11 cellular contexts compared by ENCODE assay signal in the genomic region with DNA sequence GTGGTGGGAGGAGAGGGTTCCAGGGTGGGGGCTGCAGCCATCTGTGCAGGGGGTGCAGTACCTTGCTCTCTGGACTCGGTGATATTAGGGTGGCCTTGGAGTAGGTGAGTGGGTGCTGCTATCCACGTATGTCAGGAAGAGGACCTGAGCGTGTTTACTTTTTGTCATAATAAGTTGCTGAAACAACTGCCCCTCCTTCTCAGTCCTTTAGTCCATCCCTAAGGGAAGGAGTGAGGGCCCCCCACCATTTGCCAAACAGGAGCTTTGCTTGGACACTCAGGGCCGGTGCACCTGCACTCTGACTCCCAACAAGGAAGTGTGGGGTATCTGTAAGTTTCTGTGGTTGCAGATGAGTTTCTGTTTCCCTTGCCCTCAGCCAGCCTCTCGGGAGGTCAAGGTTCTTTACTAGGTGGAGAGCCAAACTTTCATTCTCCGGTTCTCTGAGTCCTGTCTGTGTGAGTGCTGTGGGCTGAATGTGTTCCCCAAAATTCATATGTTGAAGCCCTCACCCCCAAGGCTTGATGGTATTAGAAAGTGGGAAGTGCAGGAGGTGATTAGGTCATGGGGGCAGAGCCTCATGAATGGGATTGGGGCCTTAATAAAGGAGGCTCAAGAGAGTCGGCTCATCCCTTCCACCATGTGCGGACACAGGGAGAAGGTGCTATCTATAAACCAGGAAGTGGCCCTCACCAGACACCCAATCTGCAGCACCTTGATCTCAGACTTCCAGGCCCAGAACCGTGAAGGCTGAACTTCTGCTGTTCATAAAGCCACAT. TPM values are rescaled to one million over a fixed set of nuclear protein-coding genes. Genes with fewer than 3 reads are reported as not detected.
DNase-seq lines count a peak whose midpoint lies in the region; ATAC-seq and TF ChIP-seq lines count a peak whose summit lies in the region.
"Had no signal": no experiment of that assay in that cellular context is flagged by ENCODE, and none has a peak within 500 bp of the region (broad histone marks: within the 10 kb centered on the region; RNA-seq: fewer than 3 reads in every experiment).

No MANE protein-coding gene starts in this region.

- peaks cover 22% of the 10 kb centered on the region for H3K4me1 Mint-ChIP-seq in activated T-helper 1 cell treated with anti-CD3 and anti-CD28 coated beads, Interleukin-12 subunit alpha, Interleukin-12 subunit beta, Interleukin-2, Interleukin-4 antibody, amounts not matched to agents 30 ng/mL and 10 ng/mL and 1 ng/mL, durations not matched to agents 14 hours and 24 hours and 36 hours (ENCODE audit: low read depth)
- peaks cover 8% of the 10 kb centered on the region for H3K4me1 Mint-ChIP-seq in neural progenitor cell

- peaks cover 24% of the 10 kb centered on the region for H3K4me1 ChIP-seq in effector memory CD4-positive, alpha-beta T cell (ENCODE audit: control insufficient read depth, insufficient read depth, low read length, poor library complexity, severe bottlenecking)
- H3K4me1 ChIP-seq in neural progenitor cell (peaks cover 15% of the 10 kb centered on the region), esophagus squamous epithelium (no peaks in the 10 kb centered on the region)

- TF ChIP-seq CTCF in neural progenitor cell (IDR thresholded peaks at IDR 0.05) (no peak), esophagus squamous epithelium (IDR thresholded peaks at IDR 0.05) (no peak)

- no peak for DNase-seq in activated T-helper 1 cell treated with anti-CD3 and anti-CD28 coated beads, Interleukin-12 subunit alpha, Interleukin-12 subunit beta, Interleukin-2, Interleukin-4 antibody, amounts not matched to agents 30 ng/mL and 10 ng/mL and 1 ng/mL, durations not matched to agents 14 hours and 24 hours and 36 hours (ENCODE audit: low spot score)
- DNase-seq in effector memory CD4-positive, alpha-beta T cell = no peak
- DNase-seq in neural progenitor cell (ENCODE audit: low spot score) = no peak
- DNase-seq in esophagus squamous epithelium (lab: John Stamatoyannopoulos, UW) = no peak
- no peak for DNase-seq in stimulated activated CD4-positive, alpha-beta T cell treated with anti-CD3 and anti-CD28 coated beads, Interleukin-4, amount 100 ng/mL, for 4 hours
- DNase-seq: activated T-cell treated with anti-CD3 and anti-CD28 coated beads for 4 hours had no signal

- H3K9me3 ChIP-seq in effector memory CD4-positive, alpha-beta T cell (ENCODE audit: control insufficient read depth, low read length) = no peaks in the 10 kb centered on the region
- H3K9me3 ChIP-seq in neural progenitor cell (ENCODE audit: low read depth) = no peaks in the 10 kb centered on the region
- H3K9me3 ChIP-seq in esophagus squamous epithelium = no peaks in the 10 kb centered on the region
- H3K9me3 ChIP-seq: thoracic aorta had no signal

- H3K36me3 ChIP-seq in effector memory CD4-positive, alpha-beta T cell (ENCODE audit: control insufficient read depth, insufficient read depth, low read length) = no peaks in the 10 kb centered on the region
- H3K36me3 ChIP-seq in neural progenitor cell (no peaks in the 10 kb centered on the region), esophagus squamous epithelium (no peaks in the 10 kb centered on the region)
- H3K36me3 ChIP-seq: thoracic aorta had no signal

- H3K27me3 Mint-ChIP-seq in activated T-helper 1 cell treated with anti-CD3 and anti-CD28 coated beads, Interleukin-12 subunit alpha, Interleukin-12 subunit beta, Interleukin-2, Interleukin-4 antibody, amounts not matched to agents 30 ng/mL and 10 ng/mL and 1 ng/mL, durations not matched to agents 14 hours and 24 hours and 36 hours (ENCODE audit: insufficient read depth) = peaks cover 4% of the 10 kb centered on the region
- peaks cover 16% of the 10 kb centered on the region for H3K27me3 Mint-ChIP-seq in neural progenitor cell (ENCODE audit: insufficient read depth, low read depth)

- H3F3A ChIP-seq in neural progenitor cell (ENCODE audit: low read depth) = no peaks in the 10 kb centered on the region

- H3K9me3 Mint-ChIP-seq in activated T-helper 1 cell treated with anti-CD3 and anti-CD28 coated beads, Interleukin-12 subunit alpha, Interleukin-12 subunit beta, Interleukin-2, Interleukin-4 antibody, amounts not matched to agents 30 ng/mL and 10 ng/mL and 1 ng/mL, durations not matched to agents 14 hours and 24 hours and 36 hours = no peaks in the 10 kb centered on the region
- H3K9me3 Mint-ChIP-seq in neural progenitor cell = peaks cover 5% of the 10 kb centered on the region

- no peak overlapping the region for H3K27ac ChIP-seq in effector memory CD4-positive, alpha-beta T cell (ENCODE audit: insufficient read depth, low read length, poor library complexity, severe bottlenecking)
- H3K27ac ChIP-seq in neural progenitor cell (no peak overlapping the region), esophagus squamous epithelium (no peak overlapping the region)
- H3K27ac ChIP-seq: thoracic aorta had no signal

- intact Hi-C loops in activated T-helper 1 cell treated with anti-CD3 and anti-CD28 coated beads, Interleukin-12 subunit alpha, Interleukin-12 subunit beta, Interleukin-2, Interleukin-4 antibody, amounts not matched to agents 30 ng/mL and 10 ng/mL and 1 ng/mL, durations not matched to agents 14 hours and 24 hours and 36 hours (cut with micrococcal nuclease) = no loop called here
- intact Hi-C loops in esophagus squamous epithelium (cut with DNase I) = no loop called here

- H3K79me2 ChIP-seq in neural progenitor cell (ENCODE audit: low read depth) = no peaks in the 10 kb centered on the region

- no peak overlapping the region for H3K4me3 ChIP-seq in effector memory CD4-positive, alpha-beta T cell (ENCODE audit: insufficient read depth, low read depth, low read length, poor library complexity, severe bottlenecking)
- H3K4me3 ChIP-seq in neural progenitor cell (no peak overlapping the region), esophagus squamous epithelium (no peak overlapping the region)
- H3K4me3 ChIP-seq: thoracic aorta had no signal

- no peaks in the 10 kb centered on the region for H3K27me3 ChIP-seq in effector memory CD4-positive, alpha-beta T cell (replicated peaks; ENCODE audit: control insufficient read depth, insufficient read depth, low read length, poor library complexity, severe bottlenecking)
- H3K27me3 ChIP-seq in neural progenitor cell = no peaks in the 10 kb centered on the region
- H3K27me3 ChIP-seq in esophagus squamous epithelium = peaks cover 0 to 3% (median 0%) of the 10 kb centered on the region in 4 donors

- no peak overlapping the region for H3K4me2 ChIP-seq in neural progenitor cell

- H3K4me3 Mint-ChIP-seq in activated T-helper 1 cell treated with anti-CD3 and anti-CD28 coated beads, Interleukin-12 subunit alpha, Interleukin-12 subunit beta, Interleukin-2, Interleukin-4 antibody, amounts not matched to agents 30 ng/mL and 10 ng/mL and 1 ng/mL, durations not matched to agents 14 hours and 24 hours and 36 hours = no peak overlapping the region
- H3K4me3 Mint-ChIP-seq in neural progenitor cell = no peak overlapping the region

- no peak overlapping the region for H3K9ac ChIP-seq in neural progenitor cell

- H4K20me1 ChIP-seq in neural progenitor cell (ENCODE audit: low read depth) = no peaks in the 10 kb centered on the region

- peak overlapping the region; percentile 7 for H3K27ac Mint-ChIP-seq in activated T-helper 1 cell treated with anti-CD3 and anti-CD28 coated beads, Interleukin-12 subunit alpha, Interleukin-12 subunit beta, Interleukin-2, Interleukin-4 antibody, amounts not matched to agents 30 ng/mL and 10 ng/mL and 1 ng/mL, durations not matched to agents 14 hours and 24 hours and 36 hours
- no peak overlapping the region for H3K27ac Mint-ChIP-seq in neural progenitor cell

- ATAC-seq in GM18502 (IDR thresholded peaks at IDR 0.05; ENCODE audit: poor library complexity, unreplicated experiment) (peak; percentile 96), GM21360 (IDR thresholded peaks at IDR 0.05; ENCODE audit: unreplicated experiment) (peak; percentile 87), HG03108 (IDR thresholded peaks at IDR 0.05; ENCODE audit: unreplicated experiment) (peak; percentile 96)

- TF ChIP-seq POLR2A in esophagus squamous epithelium (IDR thresholded peaks at IDR 0.05) = no peak

- 73 to 89% methylated on average over 7 of the region's 9 CpGs for WGBS in esophagus squamous epithelium, 2 donors

- no peaks in the 10 kb centered on the region for H3K36me3 Mint-ChIP-seq in activated T-helper 1 cell treated with anti-CD3 and anti-CD28 coated beads, Interleukin-12 subunit alpha, Interleukin-12 subunit beta, Interleukin-2, Interleukin-4 antibody, amounts not matched to agents 30 ng/mL and 10 ng/mL and 1 ng/mL, durations not matched to agents 14 hours and 24 hours and 36 hours (ENCODE audit: low read depth)
- no peaks in the 10 kb centered on the region for H3K36me3 Mint-ChIP-seq in neural progenitor cell

- no peak overlapping the region for H2AFZ ChIP-seq in neural progenitor cell (replicated peaks)

RNA-seq across cellular contexts. Expression of gene CCR6, which starts 19.7 kb away (rescaled TPM):
- total RNA-seq in activated T-helper 1 cell treated with anti-CD3 and anti-CD28 coated beads, Interleukin-12 subunit alpha, Interleukin-12 subunit beta, Interleukin-2, Interleukin-4 antibody, amounts not matched to agents 30 ng/mL and 10 ng/mL and 1 ng/mL, durations not matched to agents 14 hours and 24 hours and 36 hours = not detected in 2 replicates
- total RNA-seq in neural progenitor cell (ENCODE audit: low replicate concordance) (not detected in 2 replicates), esophagus squamous epithelium (1 to 10 TPM in 1 of 4 donors, under 1 TPM in 2, not detected in 1; 0.23 to 2.4 (median 0.57) TPM)
- total RNA-seq: dermis microvascular lymphatic vessel endothelial cell, thoracic aorta had no signal

RNA-seq across cellular contexts. Expression of gene GPR31, which starts 54.6 kb away (rescaled TPM):
- not detected in 2 replicates for total RNA-seq in activated T-helper 1 cell treated with anti-CD3 and anti-CD28 coated beads, Interleukin-12 subunit alpha, Interleukin-12 subunit beta, Interleukin-2, Interleukin-4 antibody, amounts not matched to agents 30 ng/mL and 10 ng/mL and 1 ng/mL, durations not matched to agents 14 hours and 24 hours and 36 hours
- not detected in 2 replicates for total RNA-seq in neural progenitor cell (ENCODE audit: low replicate concordance)
- total RNA-seq in esophagus squamous epithelium = not detected
- total RNA-seq: dermis microvascular lymphatic vessel endothelial cell, thoracic aorta had no signal
